1 cellular context compared by ENCODE assay signal in genomic region chr11:16784097-16784496, GRCh38.
TF ChIP-seq lines count a peak whose summit lies in the region.

No MANE protein-coding gene starts in this region.

TF ChIP-seq in K562, 482 proteins besides CTCF, POLR2A, EP300 and RAD21 (continued from another document):
- TF ChIP-seq PKNOX1 (IDR thresholded peaks at IDR 0.05) (peak; percentile 23; the same call in 1 of the 2 replicates), HSF4 (CRISPR knock-in tag; IDR thresholded peaks at IDR 0.05; ENCODE audit: borderline replicate concordance) (no peak), CEBPZ (IDR thresholded peaks at IDR 0.05; ENCODE audit: borderline replicate concordance, low read depth, low read length) (no peak)
